8 cellular contexts compared by ENCODE assay signal in genomic region chr20:49914310-49915117, GRCh38. TPM values are rescaled to one million over a fixed set of nuclear protein-coding genes. Genes with fewer than 3 reads are reported as not detected.
A peak's percentile ranks its signal among the peaks of the same experiment; 100 is the strongest.
DNase-seq lines count a peak whose midpoint lies in the region; ATAC-seq and TF ChIP-seq lines count a peak whose summit lies in the region.

No MANE protein-coding gene starts in this region.

- TF ChIP-seq CTCF in GM12865 (IDR thresholded peaks at IDR 0.05; ENCODE audit: insufficient read depth, low read depth, low read length, missing control alignments): no peak
- TF ChIP-seq CTCF in GM13977 (IDR thresholded peaks at IDR 0.05; ENCODE audit: extremely low read depth, insufficient read depth, missing control alignments): no peak

- peak; percentile 4 for ATAC-seq in HG03520 (IDR thresholded peaks at IDR 0.05; ENCODE audit: unreplicated experiment)
- ATAC-seq in stimulated activated naive CD8-positive, alpha-beta T cell treated with anti-CD3 and anti-CD28 coated beads, Interleukin-15, Interleukin-2, amounts not matched to agents 100 U/mL and 50 U/mL, for 24 hours: no peak

- peak overlapping the region; percentile 99 for H3K27ac ChIP-seq in adipose tissue (ENCODE audit: low read depth, low read length)

- WGBS in adipose tissue, 3 donors: 4 to 5% (median 4%) methylated on average over 19 of the region's 19 CpGs

- H3K4me3 ChIP-seq in GM12865 (ENCODE audit: low read depth, low read length): peak overlapping the region; percentile 94

- in situ Hi-C loops in GM13977 (cut with MboI; ENCODE audit: low pct_unique_long_range_greater_than_20kb, low sequenced_read_pairs, unreplicated experiment): no loop called here

- peak; percentile 28 for DNase-seq in GM12865 (ENCODE audit: low read depth)
- peak; percentile 45 for DNase-seq in iris pigment epithelial cell (ENCODE audit: low read depth)
- peak; percentile 19 for DNase-seq in stimulated activated naive CD8-positive, alpha-beta T cell treated with anti-CD3 and anti-CD28 coated beads, Interleukin-15, Interleukin-2, amounts not matched to agents 100 U/mL and 50 U/mL, for 24 hours
- DNase-seq in DMS79 (lab: John Stamatoyannopoulos, UW): no peak
- DNase-seq in GM13977 (ENCODE audit: low spot score): no peak
- no peak for DNase-seq in NCI-H748 (lab: John Stamatoyannopoulos, UW; ENCODE audit: unreplicated experiment)

RNA-seq across cellular contexts. Expression of gene SPATA2, which starts 0.8 kb away (rescaled TPM):
- 1 to 10 TPM; 3.8 to 5.0 (median 4.7) TPM for polyA plus RNA-seq in adipose tissue

RNA-seq across cellular contexts. Expression of gene RNF114, which starts 21.7 kb away (rescaled TPM):
- polyA plus RNA-seq in adipose tissue: 10 to 100 TPM; 45.1 to 57.9 (median 45.7) TPM

Comparison
In these comparisons a context has a peak if more than half of its experiments do, and no peak if none do; other contexts are left out.
1. DNase-seq: peak in GM12865 (single experiment), iris pigment epithelial cell (single experiment) and stimulated activated naive CD8-positive, alpha-beta T cell treated with anti-CD3 and anti-CD28 coated beads, Interleukin-15, Interleukin-2, amounts not matched to agents 100 U/mL and 50 U/mL, for 24 hours (single experiment); none in DMS79 (single experiment), GM13977 (single experiment) and NCI-H748 (single experiment).